Comparison of ENCODE assay signal across 1 cellular context in the genomic region with DNA sequence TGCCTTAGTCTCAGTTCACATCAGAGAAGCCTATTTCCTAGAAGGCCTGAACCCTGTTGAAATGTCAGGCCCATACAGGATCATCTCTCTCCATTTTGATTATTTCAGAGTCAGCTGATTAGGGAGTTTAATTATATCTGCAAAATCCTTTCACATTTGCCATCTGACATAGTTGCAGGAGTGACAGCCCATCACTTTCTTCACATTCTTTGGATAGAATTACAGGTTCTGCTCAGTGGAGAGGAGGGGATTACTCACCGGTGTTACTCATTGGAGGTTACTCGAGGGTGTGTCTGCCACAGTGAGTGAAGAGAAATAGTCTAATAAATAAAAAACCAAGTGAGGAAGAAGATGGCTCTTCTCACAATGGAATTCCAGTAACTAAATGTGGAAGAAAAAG.
TF ChIP-seq lines count a peak whose summit lies in the region.

No MANE protein-coding gene starts in this region.

TF ChIP-seq in HepG2, 621 proteins besides CTCF, POLR2A, EP300 and RAD21 (continued from another document):
- TF ChIP-seq, protein P1, sequence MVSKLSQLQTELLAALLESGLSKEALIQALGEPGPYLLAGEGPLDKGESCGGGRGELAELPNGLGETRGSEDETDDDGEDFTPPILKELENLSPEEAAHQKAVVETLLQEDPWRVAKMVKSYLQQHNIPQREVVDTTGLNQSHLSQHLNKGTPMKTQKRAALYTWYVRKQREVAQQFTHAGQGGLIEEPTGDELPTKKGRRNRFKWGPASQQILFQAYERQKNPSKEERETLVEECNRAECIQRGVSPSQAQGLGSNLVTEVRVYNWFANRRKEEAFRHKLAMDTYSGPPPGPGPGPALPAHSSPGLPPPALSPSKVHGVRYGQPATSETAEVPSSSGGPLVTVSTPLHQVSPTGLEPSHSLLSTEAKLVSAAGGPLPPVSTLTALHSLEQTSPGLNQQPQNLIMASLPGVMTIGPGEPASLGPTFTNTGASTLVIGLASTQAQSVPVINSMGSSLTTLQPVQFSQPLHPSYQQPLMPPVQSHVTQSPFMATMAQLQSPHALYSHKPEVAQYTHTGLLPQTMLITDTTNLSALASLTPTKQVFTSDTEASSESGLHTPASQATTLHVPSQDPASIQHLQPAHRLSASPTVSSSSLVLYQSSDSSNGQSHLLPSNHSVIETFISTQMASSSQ (IDR thresholded peaks at IDR 0.05; ENCODE audit: low read depth): no peak
- TF ChIP-seq, protein P1 (CRISPR knock-in tag; IDR thresholded peaks at IDR 0.05; ENCODE audit: borderline replicate concordance): no peak
- TF ChIP-seq ZNF382 (CRISPR knock-in tag; IDR thresholded peaks at IDR 0.05; ENCODE audit: borderline replicate concordance): no peak
- TF ChIP-seq, protein P2, sequence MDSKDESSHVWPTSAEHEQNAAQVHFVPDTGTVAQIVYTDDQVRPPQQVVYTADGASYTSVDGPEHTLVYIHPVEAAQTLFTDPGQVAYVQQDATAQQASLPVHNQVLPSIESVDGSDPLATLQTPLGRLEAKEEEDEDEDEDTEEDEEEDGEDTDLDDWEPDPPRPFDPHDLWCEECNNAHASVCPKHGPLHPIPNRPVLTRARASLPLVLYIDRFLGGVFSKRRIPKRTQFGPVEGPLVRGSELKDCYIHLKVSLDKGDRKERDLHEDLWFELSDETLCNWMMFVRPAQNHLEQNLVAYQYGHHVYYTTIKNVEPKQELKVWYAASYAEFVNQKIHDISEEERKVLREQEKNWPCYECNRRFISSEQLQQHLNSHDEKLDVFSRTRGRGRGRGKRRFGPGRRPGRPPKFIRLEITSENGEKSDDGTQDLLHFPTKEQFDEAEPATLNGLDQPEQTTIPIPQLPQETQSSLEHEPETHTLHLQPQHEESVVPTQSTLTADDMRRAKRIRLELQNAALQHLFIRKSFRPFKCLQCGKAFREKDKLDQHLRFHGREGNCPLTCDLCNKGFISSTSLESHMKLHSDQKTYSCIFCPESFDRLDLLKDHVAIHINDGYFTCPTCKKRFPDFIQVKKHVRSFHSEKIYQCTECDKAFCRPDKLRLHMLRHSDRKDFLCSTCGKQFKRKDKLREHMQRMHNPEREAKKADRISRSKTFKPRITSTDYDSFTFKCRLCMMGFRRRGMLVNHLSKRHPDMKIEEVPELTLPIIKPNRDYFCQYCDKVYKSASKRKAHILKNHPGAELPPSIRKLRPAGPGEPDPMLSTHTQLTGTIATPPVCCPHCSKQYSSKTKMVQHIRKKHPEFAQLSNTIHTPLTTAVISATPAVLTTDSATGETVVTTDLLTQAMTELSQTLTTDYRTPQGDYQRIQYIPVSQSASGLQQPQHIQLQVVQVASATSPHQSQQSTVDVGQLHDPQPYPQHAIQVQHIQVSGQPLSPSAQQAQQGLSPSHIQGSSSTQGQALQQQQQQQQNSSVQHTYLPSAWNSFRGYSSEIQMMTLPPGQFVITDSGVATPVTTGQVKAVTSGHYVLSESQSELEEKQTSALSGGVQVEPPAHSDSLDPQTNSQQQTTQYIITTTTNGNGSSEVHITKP (CRISPR knock-in tag; IDR thresholded peaks at IDR 0.05; ENCODE audit: low read depth): no peak
- TF ChIP-seq GATAD1 (CRISPR knock-in tag; IDR thresholded peaks at IDR 0.05): no peak
- TF ChIP-seq RNF2 (conservative IDR thresholded peaks at IDR 0.05; ENCODE audit: low read depth): no peak
- TF ChIP-seq ZNF782 (CRISPR knock-in tag; IDR thresholded peaks at IDR 0.05; ENCODE audit: borderline replicate concordance): no peak
- no peak for TF ChIP-seq RBFOX2 (IDR thresholded peaks at IDR 0.05; ENCODE audit: low read depth, low read length)
- TF ChIP-seq ZNF543 (CRISPR knock-in tag; IDR thresholded peaks at IDR 0.05): no peak
TF ChIP-seq in HepG2: peak in this region for 0.
